ENCODE assay signal across 8 cellular contexts in the genomic region with DNA sequence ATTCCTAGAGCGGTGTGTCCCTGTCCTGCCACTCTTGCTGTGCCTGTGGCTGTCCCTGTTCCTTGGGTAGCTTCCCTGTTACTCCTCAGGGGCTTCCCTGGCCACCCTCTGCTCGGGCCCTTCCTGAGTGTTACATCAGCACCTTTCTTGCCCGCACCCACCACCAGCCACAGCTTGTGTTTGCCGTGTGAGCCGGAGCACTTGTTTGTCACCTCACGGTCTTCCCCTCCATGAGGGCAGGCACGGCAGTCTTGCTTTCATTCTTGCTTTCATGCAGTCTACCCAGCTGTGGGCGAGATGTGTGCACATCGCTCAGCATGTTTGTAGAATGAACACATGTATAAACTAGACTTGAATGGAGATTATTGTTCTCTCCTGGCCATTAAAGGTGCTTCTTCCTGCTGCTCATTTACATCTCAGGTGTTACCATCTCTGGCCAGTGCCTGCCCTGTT. TPM values are rescaled to one million over a fixed set of nuclear protein-coding genes. Genes with fewer than 3 reads are reported as not detected.
DNase-seq lines count a peak whose midpoint lies in the region; ATAC-seq and TF ChIP-seq lines count a peak whose summit lies in the region.

No MANE protein-coding gene starts in this region.

- H3K4me2 ChIP-seq in Karpas-422 (ENCODE audit: low read depth, low read length, poor library complexity, severe bottlenecking) = peak overlapping the region; percentile 78

- peak; percentile 77 for ATAC-seq in GM21528 (IDR thresholded peaks at IDR 0.05; ENCODE audit: low FRiP score, unreplicated experiment)
- peak; percentile 78 for ATAC-seq in naive thymus-derived CD4-positive, alpha-beta T cell

- no peaks in the 10 kb centered on the region for H3K9me3 Mint-ChIP-seq in naive thymus-derived CD4-positive, alpha-beta T cell

- TF ChIP-seq POLR2A in GM10847 (IDR thresholded peaks at IDR 0.05; ENCODE audit: extremely low read depth, insufficient read length) (peak; percentile 22), esophagus muscularis mucosa (IDR thresholded peaks at IDR 0.05; ENCODE audit: low read depth) (no peak)

- no peaks in the 10 kb centered on the region for H3K27me3 Mint-ChIP-seq in naive thymus-derived CD4-positive, alpha-beta T cell

- no peaks in the 10 kb centered on the region for H3K9me2 ChIP-seq in Karpas-422 (replicated peaks; ENCODE audit: insufficient read depth, low read length)

- H3K9me3 ChIP-seq in Karpas-422 (ENCODE audit: low read length) (no peaks in the 10 kb centered on the region), esophagus muscularis mucosa (no peaks in the 10 kb centered on the region)
- H3K9me3 ChIP-seq in naive thymus-derived CD4-positive, alpha-beta T cell (ENCODE audit: control insufficient read depth in 2 of 3, low read length in 3 of 3) = no peaks in the 10 kb centered on the region

- H3K36me3 ChIP-seq in Karpas-422 (ENCODE audit: insufficient read depth, low read length) = peaks cover 17% of the 10 kb centered on the region; the same call in 1 of the 2 replicates
- no peaks in the 10 kb centered on the region for H3K36me3 ChIP-seq in naive thymus-derived CD4-positive, alpha-beta T cell (ENCODE audit: control insufficient read depth in 2 of 3, insufficient read depth in 3 of 3, low read length in 3 of 3)
- no peaks in the 10 kb centered on the region for H3K36me3 ChIP-seq in esophagus muscularis mucosa

- intact Hi-C loops in naive thymus-derived CD4-positive, alpha-beta T cell (cut with micrococcal nuclease) = loop anchor here in 1 of 2 donors (2.0 kb wide), 2 partner anchors 14 to 40 kb away; no protein-coding TSS in a partner anchor
- intact Hi-C loops in esophagus muscularis mucosa (cut with DNase I) = no loop called here

- DNase-seq in Karpas-422 (peak; percentile 71), retina (no peak), COLO829 (ENCODE audit: low spot score) (no peak), esophagus muscularis mucosa (ENCODE audit: extremely low spot score) (no peak)
- peak; percentile 33 for DNase-seq in activated T-cell treated with anti-CD3 and anti-CD28 coated beads, Interleukin-2, amount 50 U/mL, for 1 hour
- DNase-seq in naive thymus-derived CD4-positive, alpha-beta T cell = peak in 1 of 9 donors; percentile 71

- TF ChIP-seq CTCF in esophagus muscularis mucosa (IDR thresholded peaks at IDR 0.05) = no peak

- H3K4me3 Mint-ChIP-seq in naive thymus-derived CD4-positive, alpha-beta T cell = peak overlapping the region in 6 of 10 donors; percentile 2 to 81 (median 45)

- no peak overlapping the region for H2AFZ ChIP-seq in Karpas-422 (ENCODE audit: low read length)

- no peak for TF ChIP-seq EP300 in esophagus muscularis mucosa (IDR thresholded peaks at IDR 0.05)

- peaks cover 6 to 28% (median 22%) of the 10 kb centered on the region in 5 donors for H3K36me3 Mint-ChIP-seq in naive thymus-derived CD4-positive, alpha-beta T cell

- H3K27ac Mint-ChIP-seq in naive thymus-derived CD4-positive, alpha-beta T cell = peak overlapping the region; percentile 5 to 91 (median 33)

- H3K4me1 Mint-ChIP-seq in naive thymus-derived CD4-positive, alpha-beta T cell = peaks cover 56 to 90% (median 76%) of the 10 kb centered on the region in 7 donors

- POLR2A ChIA-PET in naive thymus-derived CD4-positive, alpha-beta T cell (lab: Charles Lee) = no interaction called here

- CTCF ChIA-PET in naive thymus-derived CD4-positive, alpha-beta T cell (lab: Charles Lee) = no interaction called here

- H3K4me1 ChIP-seq in Karpas-422 (ENCODE audit: low read length) (peaks cover 99% of the 10 kb centered on the region), esophagus muscularis mucosa (peaks cover 0 to 27% (median 15%) of the 10 kb centered on the region in 4 donors)
- peaks cover 16 to 27% of the 10 kb centered on the region in 2 donors for H3K4me1 ChIP-seq in naive thymus-derived CD4-positive, alpha-beta T cell (ENCODE audit: control insufficient read depth in 2 of 2, insufficient read depth in 2 of 2, low read length in 2 of 2)

- peak overlapping the region; percentile 68 for H3K9ac ChIP-seq in Karpas-422 (ENCODE audit: low read length)

- peaks cover 46% of the 10 kb centered on the region for H4K20me1 ChIP-seq in Karpas-422 (ENCODE audit: insufficient read depth, low read depth, low read length)

- WGBS in esophagus muscularis mucosa = 91% methylated on average over 9 of the region's 9 CpGs

- peaks cover 98% of the 10 kb centered on the region for H3K79me2 ChIP-seq in Karpas-422 (ENCODE audit: low read length)

- H3K27ac ChIP-seq in Karpas-422 (ENCODE audit: low read length) (peak overlapping the region; percentile 82), esophagus muscularis mucosa (replicated peaks in 1 of 4) (no peak overlapping the region)
- no peak overlapping the region for H3K27ac ChIP-seq in naive thymus-derived CD4-positive, alpha-beta T cell (ENCODE audit: low read depth, low read length)

- H3K4me3 ChIP-seq in Karpas-422 (ENCODE audit: low read length) (peak overlapping the region; percentile 63), esophagus muscularis mucosa (no peak overlapping the region)
- H3K4me3 ChIP-seq in naive thymus-derived CD4-positive, alpha-beta T cell (ENCODE audit: low read length) = peak overlapping the region; percentile 34

- H3K27me3 ChIP-seq in Karpas-422 (ENCODE audit: low read length) = no peaks in the 10 kb centered on the region
- H3K27me3 ChIP-seq in naive thymus-derived CD4-positive, alpha-beta T cell (ENCODE audit: control insufficient read depth in 2 of 2, insufficient read depth in 2 of 2, low read length in 2 of 2) = no peaks in the 10 kb centered on the region
- H3K27me3 ChIP-seq in esophagus muscularis mucosa = no peaks in the 10 kb centered on the region

RNA-seq across cellular contexts. Expression of gene TRAF3, which starts 42.0 kb away (rescaled TPM):
- total RNA-seq in Karpas-422 (2014; rRNA removed; shearing (Covaris generic); ENCODE audit: low replicate concordance) = 79.1 and 135 TPM in 2 replicates
- total RNA-seq in naive thymus-derived CD4-positive, alpha-beta T cell = 10 to 100 TPM; 27.7 to 74.4 (median 44.1) TPM
- polyA plus RNA-seq in naive thymus-derived CD4-positive, alpha-beta T cell = 10 to 100 TPM; 16.1 to 23.8 TPM
- total RNA-seq in esophagus muscularis mucosa = 10 to 100 TPM in 3 of 4 donors, 1 to 10 TPM in 1; 9.6 to 19.1 (median 17.5) TPM

Comparison
In these comparisons a context has a peak if more than half of its experiments do, and no peak if none do; other contexts are left out.
1. DNase-seq: peak in Karpas-422 (single experiment) and activated T-cell treated with anti-CD3 and anti-CD28 coated beads, Interleukin-2, amount 50 U/mL, for 1 hour (single experiment); none in retina (single experiment), COLO829 (single experiment) and esophagus muscularis mucosa (single experiment).
2. H3K4me3 ChIP-seq: peak in Karpas-422 (single experiment) and naive thymus-derived CD4-positive, alpha-beta T cell (single experiment); none in esophagus muscularis mucosa (0 of 4).